ENCODE assay signal across 9 cellular contexts in genomic region chr9:108886608-108887271, GRCh38. TPM values are rescaled to one million over a fixed set of nuclear protein-coding genes. Genes with fewer than 3 reads are reported as not detected.
"Had no signal": no experiment of that assay in that cellular context is flagged by ENCODE, and none has a peak within 500 bp of the region (broad histone marks: within the 10 kb centered on the region; RNA-seq: fewer than 3 reads in every experiment).

No MANE protein-coding gene starts in this region.

RNA-seq across cellular contexts. Expression of gene ACTL7A, which starts 24.7 kb away (rescaled TPM):
- total RNA-seq: activated CD8-positive, alpha-beta T cell treated with anti-CD3 and anti-CD28 coated beads, Interleukin-2, amount 10 ng/mL, durations not matched to agents 7 days and 5 days; activated T-helper 2 cell treated with anti-CD3 and anti-CD28 coated beads, Interferon-gamma antibody, Interleukin-2, Interleukin-4, amounts not matched to agents 10 μg/mL and 5 μg/mL and 100 μg/mL, durations not matched to agents 14 hours and 24 hours and 36 hours; astrocyte; endothelial cell of umbilical vein; lung; naive thymus-derived CD4-positive, alpha-beta T cell; posterior vena cava; right cardiac atrium; T-cell had no signal
- polyA plus RNA-seq: endothelial cell of umbilical vein; lung; naive thymus-derived CD4-positive, alpha-beta T cell; right cardiac atrium had no signal

RNA-seq across cellular contexts. Expression of gene ACTL7B, which starts 31.0 kb away (rescaled TPM):
- total RNA-seq: activated CD8-positive, alpha-beta T cell treated with anti-CD3 and anti-CD28 coated beads, Interleukin-2, amount 10 ng/mL, durations not matched to agents 7 days and 5 days; astrocyte; endothelial cell of umbilical vein; lung; posterior vena cava; right cardiac atrium had no signal
- polyA plus RNA-seq: endothelial cell of umbilical vein; lung; naive thymus-derived CD4-positive, alpha-beta T cell; right cardiac atrium had no signal
